In the genomic region with DNA sequence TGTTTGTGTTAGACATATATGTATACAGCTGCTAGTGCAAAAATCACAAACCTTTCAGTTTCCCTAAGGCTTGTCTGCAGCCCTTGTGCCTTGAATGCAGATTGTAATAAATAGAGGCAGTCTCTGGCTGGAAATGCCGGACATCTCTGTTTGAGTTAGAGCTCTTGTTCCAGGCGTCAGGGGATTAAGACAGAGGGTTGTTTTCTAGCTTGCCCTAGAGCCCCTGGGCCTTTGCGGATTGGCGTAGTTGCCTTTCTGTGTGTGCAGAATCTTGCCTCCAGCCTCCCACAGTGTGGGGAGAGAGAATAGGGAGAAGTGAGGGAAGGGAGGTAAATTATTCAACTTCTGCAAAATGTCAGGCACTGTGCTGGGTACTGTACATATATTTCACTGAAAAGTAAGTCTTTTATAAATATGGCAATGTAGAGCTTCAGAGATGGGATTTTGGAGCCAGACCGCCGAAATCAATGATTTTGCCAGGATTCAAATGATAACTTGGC, we compare ENCODE assay signal across 24 cellular contexts.
DNase-seq lines count a peak whose midpoint lies in the region; ATAC-seq and TF ChIP-seq lines count a peak whose summit lies in the region.
"Had no signal": no experiment of that assay in that cellular context is flagged by ENCODE, and none has a peak within 500 bp of the region (broad histone marks: within the 10 kb centered on the region; RNA-seq: fewer than 3 reads in every experiment).

No MANE protein-coding gene starts in this region.

- H4K8ac ChIP-seq in neuronal stem cell (ENCODE audit: low read depth, low read length), result no peak overlapping the region

- CTCF ChIA-PET in activated CD4-positive, alpha-beta T cell treated with anti-CD3 and anti-CD28 coated beads, Interleukin-2, amount 10 ng/mL, durations not matched to agents 7 days and 5 days (lab: Charles Lee), result interaction anchor here (1.0 kb wide), 1 partner anchor 15 kb away, joined by 5 read pairs; no protein-coding TSS in a partner anchor

- H3K4me1 ChIP-seq in Loucy (ENCODE audit: insufficient read depth, low read length, poor library complexity, severe bottlenecking) (peaks cover 76% of the 10 kb centered on the region), neuronal stem cell (ENCODE audit: control insufficient read depth in 2 of 2, insufficient read depth in 1 of 2, low read depth in 1 of 2, low read length in 2 of 2) (peaks cover 6 to 30% of the 10 kb centered on the region in 2 donors)
- H3K4me1 ChIP-seq: parathyroid adenoma, right lobe of liver had no signal

- no peaks in the 10 kb centered on the region for H3K79me1 ChIP-seq in neuronal stem cell (ENCODE audit: low read depth, low read length)

- TF ChIP-seq CTCF in Loucy (conservative IDR thresholded peaks at IDR 0.05; ENCODE audit: low read length), result no peak

- no peak overlapping the region for H3K23ac ChIP-seq in neuronal stem cell (ENCODE audit: low read depth, low read length, poor library complexity)

- H3F3A ChIP-seq in Loucy (ENCODE audit: low read depth), result peaks cover 34% of the 10 kb centered on the region

- H3K4me1 Mint-ChIP-seq in activated CD4-positive, alpha-beta T cell treated with anti-CD3 and anti-CD28 coated beads, Interleukin-2, amount 10 ng/mL, durations not matched to agents 7 days and 5 days, result peaks cover 44% of the 10 kb centered on the region

- H3K9me3 ChIP-seq in Loucy (ENCODE audit: insufficient read depth, low read depth, low read length) (no peaks in the 10 kb centered on the region), neuronal stem cell (replicated peaks in 1 of 2; ENCODE audit: control insufficient read depth in 2 of 2, insufficient read depth in 1 of 2, low read depth in 1 of 2, low read length in 2 of 2) (peaks cover 0 to 3% of the 10 kb centered on the region in 2 donors)
- H3K9me3 ChIP-seq: right lobe of liver, upper lobe of right lung had no signal

- peak; percentile 56 for DNase-seq in ELF-1 (ENCODE audit: low read depth, low spot score)
- DNase-seq in ecto neural progenitor cell (ENCODE audit: low spot score), result peak; percentile 50
- peak; percentile 20 for DNase-seq in neuronal stem cell (ENCODE audit: low spot score)
- no peak for DNase-seq in NCI-H524 (lab: John Stamatoyannopoulos, UW)
- DNase-seq in activated CD4-positive, alpha-beta T cell treated with anti-CD3 and anti-CD28 coated beads, Interleukin-2, amount 10 ng/mL, durations not matched to agents 7 days and 5 days, result no peak
- DNase-seq: activated CD8-positive, alpha-beta T cell treated with anti-CD3 and anti-CD28 coated beads for 36 hours; activated effector memory CD4-positive, alpha-beta T cell treated with anti-CD3 and anti-CD28 coated beads, Interleukin-2, amount 50 U/mL, for 16 hours; activated T-cell treated with anti-CD3 and anti-CD28 coated beads for 4 hours; brain microvascular endothelial cell; CD8-positive, alpha-beta memory T cell; DMS153; GDM1; glutamatergic neuron; HFFc6; mesenchymal stem cell; naive thymus-derived CD4-positive, alpha-beta T cell; NCI-H187; NCI-H748 treated with DMSO at 0.1 percent for 48 hours; OCI-M1; right lobe of liver; upper lobe of right lung had no signal

- H2BK15ac ChIP-seq in neuronal stem cell (ENCODE audit: low read length), result no peak overlapping the region

- H2AFZ ChIP-seq in Loucy (ENCODE audit: low read length) (no peak overlapping the region), neuronal stem cell (ENCODE audit: low read length) (no peak overlapping the region)
- H2AFZ ChIP-seq: parathyroid adenoma had no signal

- H3K4me3 Mint-ChIP-seq in activated CD4-positive, alpha-beta T cell treated with anti-CD3 and anti-CD28 coated beads, Interleukin-2, amount 10 ng/mL, durations not matched to agents 7 days and 5 days, result no peak overlapping the region
- H3K4me3 Mint-ChIP-seq: activated CD8-positive, alpha-beta T cell treated with anti-CD3 and anti-CD28 coated beads for 36 hours; CD8-positive, alpha-beta memory T cell; HFFc6 had no signal

- WGBS in neuronal stem cell (ENCODE audit: extremely low coverage in 2 of 2, insufficient read length in 2 of 2, insufficient replicate concordance in 1 of 2), 2 donors, result no CpG with 5 or more reads among the region's 6 CpGs

- no peaks in the 10 kb centered on the region for H4K20me1 ChIP-seq in Loucy (ENCODE audit: insufficient read depth, low read length, poor library complexity, severe bottlenecking)

- H3K4me3 ChIP-seq in Loucy (ENCODE audit: low read length, poor library complexity, severe bottlenecking) (no peak overlapping the region), neuronal stem cell (ENCODE audit: low read length in 2 of 2) (no peak overlapping the region)
- H3K4me3 ChIP-seq: right lobe of liver, upper lobe of right lung had no signal

- H3K4ac ChIP-seq in neuronal stem cell (ENCODE audit: low read length), result no peak overlapping the region

- H3K36me3 ChIP-seq in Loucy (ENCODE audit: insufficient read depth, low read length) (peaks cover 39% of the 10 kb centered on the region; the same call in 1 of the 2 replicates), neuronal stem cell (replicated peaks in 1 of 2; ENCODE audit: control insufficient read depth in 2 of 2, insufficient read depth in 2 of 2, low read length in 2 of 2) (peaks cover 0 to 30% of the 10 kb centered on the region in 2 donors)
- H3K36me3 ChIP-seq: brain microvascular endothelial cell, right lobe of liver, upper lobe of right lung had no signal

- ATAC-seq in HG03442 (IDR thresholded peaks at IDR 0.05; ENCODE audit: unreplicated experiment), result no peak
- ATAC-seq: activated CD8-positive, alpha-beta T cell treated with anti-CD3 and anti-CD28 coated beads for 36 hours; naive thymus-derived CD4-positive, alpha-beta T cell; right lobe of liver; upper lobe of right lung had no signal

- no peak overlapping the region for H3K18ac ChIP-seq in neuronal stem cell (ENCODE audit: low read length)

- no peaks in the 10 kb centered on the region for H3K27me3 Mint-ChIP-seq in activated CD4-positive, alpha-beta T cell treated with anti-CD3 and anti-CD28 coated beads, Interleukin-2, amount 10 ng/mL, durations not matched to agents 7 days and 5 days
- H3K27me3 Mint-ChIP-seq: activated CD8-positive, alpha-beta T cell treated with anti-CD3 and anti-CD28 coated beads for 36 hours; CD8-positive, alpha-beta memory T cell had no signal

- H3K79me2 ChIP-seq in Loucy (ENCODE audit: insufficient read depth, low read length), result peaks cover 47% of the 10 kb centered on the region
- H3K79me2 ChIP-seq: parathyroid adenoma had no signal

- no peak overlapping the region for H2BK12ac ChIP-seq in neuronal stem cell (ENCODE audit: low read length)

- no peak overlapping the region for H3K27ac Mint-ChIP-seq in activated CD4-positive, alpha-beta T cell treated with anti-CD3 and anti-CD28 coated beads, Interleukin-2, amount 10 ng/mL, durations not matched to agents 7 days and 5 days
- H3K27ac Mint-ChIP-seq: activated CD8-positive, alpha-beta T cell treated with anti-CD3 and anti-CD28 coated beads for 36 hours; CD8-positive, alpha-beta memory T cell; HFFc6 had no signal

- POLR2A ChIA-PET in activated CD4-positive, alpha-beta T cell treated with anti-CD3 and anti-CD28 coated beads, Interleukin-2, amount 10 ng/mL, durations not matched to agents 7 days and 5 days (lab: Charles Lee), result no interaction called here

- H3K36me3 Mint-ChIP-seq in activated CD4-positive, alpha-beta T cell treated with anti-CD3 and anti-CD28 coated beads, Interleukin-2, amount 10 ng/mL, durations not matched to agents 7 days and 5 days (ENCODE audit: low read depth), result peaks cover 3% of the 10 kb centered on the region
- H3K36me3 Mint-ChIP-seq: CD8-positive, alpha-beta memory T cell had no signal

- H3K9me2 ChIP-seq in Loucy (replicated peaks; ENCODE audit: low read depth, low read length), result no peaks in the 10 kb centered on the region

- H3K27me3 ChIP-seq in Loucy (ENCODE audit: insufficient read depth, low read length, poor library complexity, severe bottlenecking), result no peaks in the 10 kb centered on the region
- no peaks in the 10 kb centered on the region for H3K27me3 ChIP-seq in neuronal stem cell (ENCODE audit: control insufficient read depth in 3 of 3, insufficient read depth in 3 of 3, low read depth in 1 of 3, low read length in 3 of 3)
- H3K27me3 ChIP-seq: brain microvascular endothelial cell, right lobe of liver, upper lobe of right lung had no signal

- peak overlapping the region; percentile 80 for H3K9ac ChIP-seq in Loucy (ENCODE audit: low read depth, low read length, poor library complexity, severe bottlenecking)
- no peak overlapping the region for H3K9ac ChIP-seq in neuronal stem cell (ENCODE audit: low read depth, low read length, poor library complexity)
- H3K9ac ChIP-seq: parathyroid adenoma had no signal

- no peak overlapping the region for H3K27ac ChIP-seq in neuronal stem cell (replicated peaks; ENCODE audit: low read length)
- H3K27ac ChIP-seq: brain microvascular endothelial cell, parathyroid adenoma, right lobe of liver, upper lobe of right lung had no signal

- H3K9me3 Mint-ChIP-seq in activated CD4-positive, alpha-beta T cell treated with anti-CD3 and anti-CD28 coated beads, Interleukin-2, amount 10 ng/mL, durations not matched to agents 7 days and 5 days, result peaks cover 2% of the 10 kb centered on the region
- H3K9me3 Mint-ChIP-seq: activated CD8-positive, alpha-beta T cell treated with anti-CD3 and anti-CD28 coated beads for 36 hours had no signal

- H3K4me2 ChIP-seq in Loucy (ENCODE audit: low read depth, low read length, poor library complexity, severe bottlenecking), result peak overlapping the region; percentile 78
- H3K4me2 ChIP-seq in neuronal stem cell (ENCODE audit: insufficient read depth, low read length, poor library complexity, severe bottlenecking), result no peak overlapping the region

- no peak overlapping the region for H3K14ac ChIP-seq in neuronal stem cell (ENCODE audit: low read length)

- no peak overlapping the region for H2BK5ac ChIP-seq in neuronal stem cell (ENCODE audit: low read length)

- no peak overlapping the region for H2BK120ac ChIP-seq in neuronal stem cell (ENCODE audit: low read depth, low read length)

- H2AK5ac ChIP-seq in neuronal stem cell (ENCODE audit: low read depth, low read length), result no peak overlapping the region

- no peak overlapping the region for H4K91ac ChIP-seq in neuronal stem cell (ENCODE audit: low read depth, low read length, poor library complexity)

Comparison
In these comparisons a context has a peak if more than half of its experiments do, and no peak if none do; other contexts are left out.
1. DNase-seq: peak in ELF-1 (single experiment), ecto neural progenitor cell (single experiment) and neuronal stem cell (single experiment); none in NCI-H524 (0 of 2) and activated CD4-positive, alpha-beta T cell treated with anti-CD3 and anti-CD28 coated beads, Interleukin-2, amount 10 ng/mL, durations not matched to agents 7 days and 5 days (single experiment).